1 cellular context compared by ENCODE assay signal in genomic region chr9:21542780-21543179, GRCh38.
TF ChIP-seq lines count a peak whose summit lies in the region.

No MANE protein-coding gene starts in this region.

TF ChIP-seq in HCT116, 20 proteins besides CTCF, POLR2A, EP300 and RAD21 (continued from another document):
- TF ChIP-seq MAX (IDR thresholded peaks at IDR 0.05) (0 out of 2 replicates have a peak, but pooled peaks have one; percentile 18), EGR1 (IDR thresholded peaks at IDR 0.05; ENCODE audit: low read depth) (no peak), ZBTB33 (IDR thresholded peaks at IDR 0.05; ENCODE audit: extremely low read depth, insufficient replicate concordance, low read length) (no peak), EZH2phosphoT487 (IDR thresholded peaks at IDR 0.05; ENCODE audit: borderline replicate concordance) (no peak), SP1 (IDR thresholded peaks at IDR 0.05; ENCODE audit: low read depth) (no peak), YY1 (IDR thresholded peaks at IDR 0.05; ENCODE audit: extremely low read depth, insufficient replicate concordance, low read depth, low read length) (no peak), POLR2AphosphoS5 (IDR thresholded peaks at IDR 0.05; ENCODE audit: low read depth, low read length) (peak; percentile 44), SRF (IDR thresholded peaks at IDR 0.05; ENCODE audit: low read depth) (no peak)
